ENCODE assay signal across 21 cellular contexts in genomic region chr4:152104286-152104685, GRCh38.
DNase-seq lines count a peak whose midpoint lies in the region; ATAC-seq and TF ChIP-seq lines count a peak whose summit lies in the region.
"Had no signal": no experiment of that assay in that cellular context is flagged by ENCODE, and none has a peak within 500 bp of the region (broad histone marks: within the 10 kb centered on the region; RNA-seq: fewer than 3 reads in every experiment).

No MANE protein-coding gene starts in this region.

- no peak overlapping the region for H3K4me3 Mint-ChIP-seq in stimulated activated naive CD8-positive, alpha-beta T cell treated with anti-CD3 and anti-CD28 coated beads, Interleukin-15, Interleukin-2, amounts not matched to agents 100 ng/mL and 50 ng/mL, for 24 hours
- H3K4me3 Mint-ChIP-seq in mesothelial cell of epicardium (no peak overlapping the region), type B pancreatic cell (no peak overlapping the region)
- H3K4me3 Mint-ChIP-seq: GM23338 had no signal

- peaks cover 94% of the 10 kb centered on the region for H3K4me1 Mint-ChIP-seq in stimulated activated naive CD8-positive, alpha-beta T cell treated with anti-CD3 and anti-CD28 coated beads, Interleukin-15, Interleukin-2, amounts not matched to agents 100 ng/mL and 50 ng/mL, for 24 hours (ENCODE audit: low read depth)
- peaks cover 51% of the 10 kb centered on the region for H3K4me1 Mint-ChIP-seq in mesothelial cell of epicardium
- H3K4me1 Mint-ChIP-seq in type B pancreatic cell (ENCODE audit: unreplicated experiment), result peaks cover 54% of the 10 kb centered on the region

- H3K36me3 Mint-ChIP-seq in stimulated activated naive CD8-positive, alpha-beta T cell treated with anti-CD3 and anti-CD28 coated beads, Interleukin-15, Interleukin-2, amounts not matched to agents 100 ng/mL and 50 ng/mL, for 24 hours (ENCODE audit: low read depth), result no peaks in the 10 kb centered on the region
- H3K36me3 Mint-ChIP-seq in mesothelial cell of epicardium (no peaks in the 10 kb centered on the region), type B pancreatic cell (no peaks in the 10 kb centered on the region)

- no peaks in the 10 kb centered on the region for H3K27me3 Mint-ChIP-seq in stimulated activated naive CD8-positive, alpha-beta T cell treated with anti-CD3 and anti-CD28 coated beads, Interleukin-15, Interleukin-2, amounts not matched to agents 100 ng/mL and 50 ng/mL, for 24 hours
- H3K27me3 Mint-ChIP-seq in mesothelial cell of epicardium (ENCODE audit: low read depth) (no peaks in the 10 kb centered on the region), type B pancreatic cell (no peaks in the 10 kb centered on the region)

- ATAC-seq in stimulated activated naive CD8-positive, alpha-beta T cell treated with anti-CD3 and anti-CD28 coated beads, Interleukin-15, Interleukin-2, amounts not matched to agents 100 U/mL and 50 U/mL, for 24 hours, result no peak
- ATAC-seq in GM18498 (IDR thresholded peaks at IDR 0.05; ENCODE audit: unreplicated experiment), result no peak
- ATAC-seq: GM23338, heart left ventricle, psoas muscle, SK-N-SH treated with all-trans-retinoic acid at 6 μM for 48 hours had no signal

- TF ChIP-seq CTCF in mesothelial cell of epicardium (IDR thresholded peaks at IDR 0.05; ENCODE audit: unreplicated experiment) (no peak), type B pancreatic cell (conservative IDR thresholded peaks at IDR 0.05) (no peak)

- H3K27ac ChIP-seq in angular gyrus (ENCODE audit: low read depth, low read length), result peak overlapping the region; percentile 41
- H3K27ac ChIP-seq: brain microvascular endothelial cell, psoas muscle, thoracic aorta had no signal

- no peaks in the 10 kb centered on the region for H3K9me3 Mint-ChIP-seq in stimulated activated naive CD8-positive, alpha-beta T cell treated with anti-CD3 and anti-CD28 coated beads, Interleukin-15, Interleukin-2, amounts not matched to agents 100 ng/mL and 50 ng/mL, for 24 hours
- H3K9me3 Mint-ChIP-seq in mesothelial cell of epicardium (no peaks in the 10 kb centered on the region), type B pancreatic cell (no peaks in the 10 kb centered on the region)
- H3K9me3 Mint-ChIP-seq: GM23338 had no signal

- H3K27ac Mint-ChIP-seq in stimulated activated naive CD8-positive, alpha-beta T cell treated with anti-CD3 and anti-CD28 coated beads, Interleukin-15, Interleukin-2, amounts not matched to agents 100 ng/mL and 50 ng/mL, for 24 hours, result peak overlapping the region; percentile 10
- H3K27ac Mint-ChIP-seq in mesothelial cell of epicardium, result peak overlapping the region; percentile 76
- H3K27ac Mint-ChIP-seq in type B pancreatic cell, result peak overlapping the region; percentile 47
- H3K27ac Mint-ChIP-seq: GM23338 had no signal

- no peak for DNase-seq in stimulated activated naive CD8-positive, alpha-beta T cell treated with anti-CD3 and anti-CD28 coated beads, Interleukin-15, Interleukin-2, amounts not matched to agents 100 U/mL and 50 U/mL, for 24 hours
- DNase-seq in mesothelial cell of epicardium (ENCODE audit: low spot score in 2 of 2, unreplicated experiment in 2 of 2) (no peak), type B pancreatic cell (ENCODE audit: extremely low spot score, unreplicated experiment) (no peak), foreskin melanocyte (no peak), NCI-H748 treated with DMSO at 0.1 percent for 48 hours (lab: John Stamatoyannopoulos, UW) (no peak)
- DNase-seq: activated CD4-positive, CD25-positive, alpha-beta regulatory T cell; activated T-cell treated with anti-CD3 and anti-CD28 coated beads, Interleukin-2, amount 50 U/mL, for 48 hours; brain microvascular endothelial cell; DMS79 treated with DMSO at 0.1 percent for 48 hours; heart left ventricle; Kasumi-1; NCI-H1092 treated with DMSO at 0.1 percent for 48 hours; NCI-H1930; NCI-H226; psoas muscle had no signal

Comparison
In these comparisons a context has a peak if more than half of its experiments do, and no peak if none do; other contexts are left out.
1. H3K27ac Mint-ChIP-seq: peak in every context shown above with its lines; median percentile 76 in mesothelial cell of epicardium; 47 in type B pancreatic cell; 10 in stimulated activated naive CD8-positive, alpha-beta T cell treated with anti-CD3 and anti-CD28 coated beads, Interleukin-15, Interleukin-2, amounts not matched to agents 100 ng/mL and 50 ng/mL, for 24 hours.